In the genomic region with DNA sequence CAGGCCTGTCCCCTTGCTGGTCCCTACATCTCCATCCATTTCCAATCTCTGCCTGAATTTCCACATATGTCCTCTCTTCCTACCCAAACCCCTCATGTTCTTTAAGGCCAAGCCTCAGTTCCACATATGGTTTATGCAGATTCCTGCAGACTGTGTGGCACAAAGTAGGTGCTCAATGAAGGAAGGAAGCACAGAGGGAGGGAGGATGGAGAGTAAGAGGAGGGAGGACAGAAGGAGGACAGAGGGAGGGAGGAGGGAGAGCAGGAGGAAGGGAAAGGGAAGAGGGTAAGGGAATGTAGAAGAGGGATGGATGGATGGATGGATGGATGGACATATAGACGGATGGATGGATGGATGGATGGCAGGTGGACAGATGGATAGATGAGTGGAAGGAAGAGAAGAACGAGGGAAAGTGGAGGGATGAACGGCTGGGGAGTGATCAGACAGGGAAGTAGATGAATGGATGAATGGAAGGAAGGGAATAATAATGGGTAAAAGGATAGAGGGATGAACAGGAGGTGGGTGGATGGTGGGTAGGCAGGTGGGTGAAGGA, we compare ENCODE assay signal across 20 cellular contexts. TPM values are rescaled to one million over a fixed set of nuclear protein-coding genes. Genes with fewer than 3 reads are reported as not detected.
DNase-seq lines count a peak whose midpoint lies in the region; ATAC-seq, FAIRE-seq and TF ChIP-seq lines count a peak whose summit lies in the region.
"Had no signal": no experiment of that assay in that cellular context is flagged by ENCODE, and none has a peak within 500 bp of the region (broad histone marks: within the 10 kb centered on the region; RNA-seq: fewer than 3 reads in every experiment).

No MANE protein-coding gene starts in this region.

- peak overlapping the region; percentile 51 for H3K4me2 ChIP-seq in PC-9
- H3K4me2 ChIP-seq in astrocyte (ENCODE audit: low read length) = no peak overlapping the region
- H3K4me2 ChIP-seq: A549; BLaER1 treated with 17β-estradiol and CSF1 and Interleukin-3, amounts not matched to agents 10 nM and 100 nM had no signal

- peaks cover 8% of the 10 kb centered on the region; the same call in 1 of the 2 replicates for H3F3A ChIP-seq in PC-9 (ENCODE audit: insufficient read depth, low read depth)

- intact Hi-C loops in PC-9 (cut with micrococcal nuclease; ENCODE audit: unreplicated experiment) (no loop called here), posterior vena cava (cut with DNase I) (no loop called here)

- H3K36me3 Mint-ChIP-seq in astrocyte (ENCODE audit: low read depth, unreplicated experiment) (peaks cover 4% of the 10 kb centered on the region), osteocyte (ENCODE audit: unreplicated experiment) (no peaks in the 10 kb centered on the region)
- H3K36me3 Mint-ChIP-seq: CD4-positive, alpha-beta memory T cell had no signal

- H4K20me1 ChIP-seq in PC-9 (ENCODE audit: insufficient read depth) (no peaks in the 10 kb centered on the region), astrocyte (ENCODE audit: insufficient read depth, low read length) (no peaks in the 10 kb centered on the region)
- H4K20me1 ChIP-seq: BLaER1 treated with 17β-estradiol and CSF1 and Interleukin-3, amounts not matched to agents 10 nM and 100 nM had no signal

- H3K4me1 Mint-ChIP-seq in astrocyte (ENCODE audit: low read depth, unreplicated experiment) (no peaks in the 10 kb centered on the region), osteocyte (ENCODE audit: unreplicated experiment) (no peaks in the 10 kb centered on the region)
- H3K4me1 Mint-ChIP-seq: CD4-positive, alpha-beta memory T cell had no signal

- BruUV-seq in PC-9 (replicated peaks; lab: Mats Ljungman, UMichigan) = no TSS peak

- no peak for ATAC-seq in GM19023 (IDR thresholded peaks at IDR 0.05; ENCODE audit: unreplicated experiment)

- H3K27me3 Mint-ChIP-seq in astrocyte (ENCODE audit: low read depth, unreplicated experiment) (peaks cover 22% of the 10 kb centered on the region), osteocyte (ENCODE audit: unreplicated experiment) (peaks cover 25% of the 10 kb centered on the region)

- H3K27ac ChIP-seq in PC-9 = no peak overlapping the region
- H3K27ac ChIP-seq in astrocyte (ENCODE audit: low read depth, low read length) = no peak overlapping the region
- H3K27ac ChIP-seq: A549; BLaER1 treated with 17β-estradiol and CSF1 and Interleukin-3, amounts not matched to agents 10 nM and 100 nM; GM23248 had no signal

- no peak for TF ChIP-seq CTCF in PC-9 (conservative IDR thresholded peaks at IDR 0.05)
- TF ChIP-seq CTCF in astrocyte (IDR thresholded peaks at IDR 0.05; ENCODE audit: insufficient read depth, low read depth, low read length) = no peak
- TF ChIP-seq CTCF in osteocyte (IDR thresholded peaks at IDR 0.05) = no peak

- POLR2A ChIA-PET in PC-9 (lab: Charles Lee; ENCODE audit: unreplicated experiment) = interaction anchor here (0.5 to 0.6 kb wide), 2 partner anchors 23 kb away, joined by 3 to 5 read pairs; no protein-coding TSS in a partner anchor

- peaks cover 2% of the 10 kb centered on the region for H3K9me3 Mint-ChIP-seq in astrocyte (ENCODE audit: unreplicated experiment)
- no peaks in the 10 kb centered on the region for H3K9me3 Mint-ChIP-seq in osteocyte (ENCODE audit: unreplicated experiment)
- H3K9me3 Mint-ChIP-seq: CD4-positive, alpha-beta memory T cell had no signal

- H3K9ac ChIP-seq in astrocyte (ENCODE audit: low read length) = no peak overlapping the region
- H3K9ac ChIP-seq: BLaER1 treated with 17β-estradiol and CSF1 and Interleukin-3, amounts not matched to agents 10 nM and 100 nM; GM23248 had no signal

- H3K4me1 ChIP-seq in PC-9 (replicated peaks; ENCODE audit: insufficient read depth) (peaks cover 20% of the 10 kb centered on the region), astrocyte (ENCODE audit: insufficient read depth, low read length) (no peaks in the 10 kb centered on the region)
- H3K4me1 ChIP-seq: A549; BLaER1 treated with 17β-estradiol and CSF1 and Interleukin-3, amounts not matched to agents 10 nM and 100 nM had no signal

- no peaks in the 10 kb centered on the region for H3K79me2 ChIP-seq in PC-9 (ENCODE audit: low read depth)
- H3K79me2 ChIP-seq in astrocyte (ENCODE audit: insufficient read depth, low read length) = no peaks in the 10 kb centered on the region

- CTCF ChIA-PET in PC-9 (lab: Charles Lee) = no interaction called here

- no peak overlapping the region for H3K27ac Mint-ChIP-seq in astrocyte (ENCODE audit: unreplicated experiment)
- H3K27ac Mint-ChIP-seq in osteocyte (ENCODE audit: unreplicated experiment) = no peak overlapping the region
- H3K27ac Mint-ChIP-seq: CD4-positive, alpha-beta memory T cell had no signal

- no peak overlapping the region for H2AFZ ChIP-seq in PC-9
- H2AFZ ChIP-seq in astrocyte (ENCODE audit: low read depth, low read length) = no peak overlapping the region
- H2AFZ ChIP-seq: GM23248 had no signal

- no peaks in the 10 kb centered on the region for H3K9me2 ChIP-seq in PC-9 (ENCODE audit: insufficient read depth)

- H3K9me3 ChIP-seq in PC-9 (ENCODE audit: insufficient read depth, low read depth) = no peaks in the 10 kb centered on the region
- no peaks in the 10 kb centered on the region for H3K9me3 ChIP-seq in astrocyte (ENCODE audit: insufficient read depth, low read depth, low read length)
- H3K9me3 ChIP-seq: A549; BE2C; BLaER1 treated with 17β-estradiol and CSF1 and Interleukin-3, amounts not matched to agents 10 nM and 100 nM had no signal

- DNase-seq in PC-9 (no peak), astrocyte (ENCODE audit: low read depth) (no peak), posterior vena cava (ENCODE audit: low spot score) (peak; percentile 1), osteocyte (ENCODE audit: extremely low spot score, unreplicated experiment) (no peak)
- DNase-seq: 8988T; ACHN; AML-193; BE2C; Calu3; CD4-positive, alpha-beta memory T cell; COR-L47; DND-41; GM23248; H7; HCEC 1CT had no signal

- H3K27me3 ChIP-seq in PC-9 (ENCODE audit: insufficient read depth, low read depth) (no peaks in the 10 kb centered on the region), astrocyte (ENCODE audit: insufficient read depth, low read length) (peaks cover 18% of the 10 kb centered on the region)
- H3K27me3 ChIP-seq: BE2C; BLaER1 treated with 17β-estradiol and CSF1 and Interleukin-3, amounts not matched to agents 10 nM and 100 nM had no signal

- H3K36me3 ChIP-seq in PC-9 (ENCODE audit: low read depth) (no peaks in the 10 kb centered on the region), astrocyte (ENCODE audit: insufficient read depth, low read length) (no peaks in the 10 kb centered on the region)
- H3K36me3 ChIP-seq: BE2C; BLaER1 treated with 17β-estradiol and CSF1 and Interleukin-3, amounts not matched to agents 10 nM and 100 nM had no signal

- peak overlapping the region; percentile 1 for H3K4me3 Mint-ChIP-seq in astrocyte (ENCODE audit: unreplicated experiment)
- H3K4me3 Mint-ChIP-seq in osteocyte (ENCODE audit: unreplicated experiment) = no peak overlapping the region
- H3K4me3 Mint-ChIP-seq: CD4-positive, alpha-beta memory T cell had no signal

- no peak for FAIRE-seq in astrocyte (lab: Jason Lieb, UNC)
- FAIRE-seq: A549, G401.6, H1 had no signal

- H3K4me3 ChIP-seq in PC-9 (no peak overlapping the region), astrocyte (ENCODE audit: insufficient read depth, low read depth, low read length) (no peak overlapping the region)
- H3K4me3 ChIP-seq: A549; BLaER1 treated with 17β-estradiol and CSF1 and Interleukin-3, amounts not matched to agents 10 nM and 100 nM; GM23248 had no signal

RNA-seq across cellular contexts. Expression of gene KRT14, which starts 7.7 kb away (rescaled TPM):
- total RNA-seq in PC-9 (2021) (2.2 and 2.5 TPM in 2 replicates), astrocyte (1.0 and 2.2 TPM in 2 replicates), posterior vena cava (1 to 10 TPM; 1.3 to 2.0 TPM), osteocyte (not detected in 2 replicates)
- total RNA-seq: CD4-positive, alpha-beta memory T cell; GM23248; H1; H7 had no signal

RNA-seq across cellular contexts. Expression of gene KRT16, which starts 18.1 kb away (rescaled TPM):
- total RNA-seq in PC-9 (2021) (41.7 and 53.5 TPM in 2 replicates), astrocyte (0.79 and 1.3 TPM in 2 replicates), posterior vena cava (not detected), osteocyte (1.3 and 1.4 TPM in 2 replicates)
- total RNA-seq: CD4-positive, alpha-beta memory T cell; H1; H7 had no signal

RNA-seq across cellular contexts. Expression of gene KRT9, which starts 22.6 kb away (rescaled TPM):
- 0.55 and 0.73 TPM in 2 replicates for total RNA-seq in PC-9 (2021)
- 0.09 TPM in 1 of 2 replicates, not detected in the other for total RNA-seq in astrocyte
- not detected for total RNA-seq in posterior vena cava
- 0.30 TPM in 1 of 2 replicates, not detected in the other for total RNA-seq in osteocyte
- total RNA-seq: Calu3; CD4-positive, alpha-beta memory T cell; GM23248; H1; H7 had no signal

RNA-seq across cellular contexts. Expression of gene KRT17, which starts 29.9 kb away (rescaled TPM):
- total RNA-seq in PC-9 (2021) = 29.0 and 80.8 TPM in 2 replicates
- 21.4 and 28.3 TPM in 2 replicates for total RNA-seq in astrocyte
- total RNA-seq in posterior vena cava = 1 to 10 TPM; 2.8 to 5.1 TPM
- 40.5 and 43.2 TPM in 2 replicates for total RNA-seq in osteocyte
- total RNA-seq: CD4-positive, alpha-beta memory T cell; H7 had no signal

Comparison
In these comparisons a context has a peak if more than half of its experiments do, and no peak if none do; other contexts are left out.
1. RNA of gene KRT16, which starts 18.1 kb away (total RNA-seq): 41.7 to 53.5 TPM in PC-9; 1.3 to 1.4 TPM in osteocyte, 0.79 to 1.3 TPM in astrocyte and not detected in posterior vena cava; every median in the first group is over 10 times any median in the second.